ENCODE assay signal across 32 cellular contexts in genomic region chrX:107787827-107788226, GRCh38. TPM values are rescaled to one million over a fixed set of nuclear protein-coding genes. Genes with fewer than 3 reads are reported as not detected.
"Had no signal": no experiment of that assay in that cellular context is flagged by ENCODE, and none has a peak within 500 bp of the region (broad histone marks: within the 10 kb centered on the region; RNA-seq: fewer than 3 reads in every experiment).

No MANE protein-coding gene starts in this region.

- FAIRE-seq: frontal cortex, keratinocyte had no signal

- H3K27me3 ChIP-seq: cardiac muscle cell, ovary, upper lobe of left lung had no signal

- H3K4me1 ChIP-seq: prostate gland, upper lobe of left lung had no signal

- H3K36me3 ChIP-seq: cardiac muscle cell, ovary, prostate gland, upper lobe of left lung, WERI-Rb-1 had no signal

- H3K27ac ChIP-seq: cardiac muscle cell, prostate gland, upper lobe of left lung, WERI-Rb-1 had no signal

- H3K9me3 ChIP-seq: ovary, prostate gland, upper lobe of left lung had no signal

- H3K4me3 ChIP-seq: cardiac muscle cell, ovary, prostate gland, smooth muscle cell, upper lobe of left lung had no signal

- DNase-seq: activated CD4-positive, alpha-beta T cell treated with anti-CD3 and anti-CD28 coated beads for 48 hours; activated CD4-positive, alpha-beta T cell treated with anti-CD3 and anti-CD28 coated beads, Interleukin-2, amount 50 U/mL, for 48 hours; activated CD8-positive, alpha-beta memory T cell treated with anti-CD3 and anti-CD28 coated beads for 24 hours; activated gamma-delta T cell; activated naive CD4-positive, alpha-beta T cell treated with anti-CD3 and anti-CD28 coated beads, Interleukin-2, amount 10 ng/mL, durations not matched to agents 7 days and 5 days; activated naive CD8-positive, alpha-beta T cell treated with anti-CD3 and anti-CD28 coated beads, Interleukin-2, amount 10 ng/mL, durations not matched to agents 7 days and 5 days; amniotic stem cell; glutamatergic neuron; left cardiac atrium; left ventricle myocardium superior; naive B cell; nephron progenitor cell; ovary; retina; stimulated activated CD4-positive, alpha-beta T cell treated with anti-CD3 and anti-CD28 coated beads, Interleukin-1b, Interleukin-23, amount 100 ng/mL, for 48 hours; stimulated activated naive CD4-positive, alpha-beta T cell treated with Interleukin-2 at 50 U/mL for 16 hours; T-helper 9 cell; upper lobe of left lung; WERI-Rb-1 had no signal

- H3K4me2 ChIP-seq: smooth muscle cell had no signal

- ATAC-seq: activated CD4-positive, CD25-positive, alpha-beta regulatory T cell treated with anti-CD3 and anti-CD28 coated beads, Interleukin-2, amount 50 U/mL, for 24 hours; esophagus mucosa; left cardiac atrium; left ventricle myocardium superior had no signal

RNA-seq across cellular contexts. Expression of gene NCBP2L, which starts 10.3 kb away (rescaled TPM):
- total RNA-seq: activated naive CD8-positive, alpha-beta T cell treated with anti-CD3 and anti-CD28 coated beads, Interleukin-2, amount 10 ng/mL, durations not matched to agents 7 days and 5 days; activated T-helper 1 cell treated with anti-CD3 and anti-CD28 coated beads, Interleukin-12 subunit alpha, Interleukin-12 subunit beta, Interleukin-2, Interleukin-4 antibody, amounts not matched to agents 30 ng/mL and 10 ng/mL and 1 ng/mL, durations not matched to agents 14 hours and 24 hours and 36 hours; cardiac muscle cell; chondrocyte; esophagus mucosa; frontal cortex; left cardiac atrium; left ventricle myocardium superior; lung microvascular endothelial cell; mesothelial cell of epicardium; smooth muscle cell; subcutaneous adipose tissue; T-helper 1 cell treated with Interleukin-12 subunit alpha and Interleukin-12 subunit beta and Interleukin-4 antibody, amounts not matched to agents 30 ng/mL and 1 ng/mL, for 36 hours had no signal
- polyA plus RNA-seq: keratinocyte, smooth muscle cell had no signal
